In genomic region chr4:142566243-142566642, GRCh38 we compare ENCODE assay signal across 16 cellular contexts.
DNase-seq lines count a peak whose midpoint lies in the region; ATAC-seq and TF ChIP-seq lines count a peak whose summit lies in the region.
"Had no signal": no experiment of that assay in that cellular context is flagged by ENCODE, and none has a peak within 500 bp of the region (broad histone marks: within the 10 kb centered on the region; RNA-seq: fewer than 3 reads in every experiment).

No MANE protein-coding gene starts in this region.

- H4K20me1 ChIP-seq in hepatocyte (ENCODE audit: insufficient read depth, poor library complexity, severe bottlenecking): no peaks in the 10 kb centered on the region

- DNase-seq in activated T-cell treated with anti-CD3 and anti-CD28 coated beads, Interleukin-2, amount 50 U/mL, for 4 hours: no peak
- no peak for DNase-seq in activated T-cell treated with anti-CD3 and anti-CD28 coated beads, Interleukin-2, amount 50 U/mL, for 1 hour
- DNase-seq in activated naive CD4-positive, alpha-beta T cell treated with anti-CD3 and anti-CD28 coated beads, Interleukin-2, amount 50 U/mL, for 72 hours (ENCODE audit: low spot score in 2 of 2): no peak
- DNase-seq in hepatocyte (ENCODE audit: low spot score) (no peak), tibial nerve (ENCODE audit: low spot score in 2 of 2) (no peak), GM13977 (ENCODE audit: low spot score) (no peak), CD1c-positive myeloid dendritic cell (ENCODE audit: extremely low spot score) (no peak), NCI-H446 treated with DMSO at 0.1 percent for 48 hours (lab: John Stamatoyannopoulos, UW) (no peak)
- DNase-seq: activated CD4-positive, alpha-beta T cell treated with anti-CD3 and anti-CD28 coated beads for 48 hours; DMS 273 treated with DMSO at 0.1 percent for 48 hours; NCI-H187 treated with DMSO at 0.1 percent for 48 hours; NCI-H526; RPMI8226 had no signal

- H3K9me3 Mint-ChIP-seq in activated T-cell treated with anti-CD3 and anti-CD28 coated beads, Interleukin-2, amount 50 U/mL, for 4 hours: no peaks in the 10 kb centered on the region
- peaks cover 7 to 8% of the 10 kb centered on the region in 2 donors for H3K9me3 Mint-ChIP-seq in activated naive CD4-positive, alpha-beta T cell treated with anti-CD3 and anti-CD28 coated beads, Interleukin-2, amount 50 U/mL, for 72 hours
- H3K9me3 Mint-ChIP-seq: dendritic cell treated with granulocyte-macrophage colony-stimulating factor and Interleukin-4, amounts not matched to agents 40 ng/mL and 50 ng/mL, for 4 days had no signal

- peak overlapping the region; percentile 97 to 98 for H3K27ac Mint-ChIP-seq in activated naive CD4-positive, alpha-beta T cell treated with anti-CD3 and anti-CD28 coated beads, Interleukin-2, amount 50 U/mL, for 72 hours
- H3K27ac Mint-ChIP-seq: dendritic cell treated with granulocyte-macrophage colony-stimulating factor and Interleukin-4, amounts not matched to agents 40 ng/mL and 50 ng/mL, for 4 days had no signal

- H3K27me3 ChIP-seq in hepatocyte (no peaks in the 10 kb centered on the region), tibial nerve (no peaks in the 10 kb centered on the region)
- H3K27me3 ChIP-seq: neutrophil had no signal

- H3K9me2 ChIP-seq in hepatocyte (replicated peaks; ENCODE audit: insufficient read depth): no peaks in the 10 kb centered on the region

- in situ Hi-C loops in GM13977 (cut with MboI; ENCODE audit: low pct_unique_long_range_greater_than_20kb, low sequenced_read_pairs, unreplicated experiment): no loop called here

- no peak for TF ChIP-seq EP300 in tibial nerve (IDR thresholded peaks at IDR 0.05)

- H3K4me3 ChIP-seq in hepatocyte: no peak overlapping the region
- H3K4me3 ChIP-seq in tibial nerve: peak overlapping the region in 2 of 4 donors; percentile 7 to 26
- H3K4me3 ChIP-seq: HAP-1 had no signal

- no peaks in the 10 kb centered on the region for H3K79me2 ChIP-seq in hepatocyte

- no peak for ATAC-seq in activated T-cell treated with anti-CD3 and anti-CD28 coated beads, Interleukin-2, amount 50 U/mL, for 4 hours
- ATAC-seq in activated naive CD4-positive, alpha-beta T cell treated with anti-CD3 and anti-CD28 coated beads, Interleukin-2, amount 50 U/mL, for 72 hours: no peak

- H3K4me1 ChIP-seq in hepatocyte (ENCODE audit: insufficient read depth) (no peaks in the 10 kb centered on the region), tibial nerve (peaks cover 0 to 8% (median 2%) of the 10 kb centered on the region in 4 donors)
- H3K4me1 ChIP-seq: HAP-1 had no signal

- H3K27me3 Mint-ChIP-seq in activated T-cell treated with anti-CD3 and anti-CD28 coated beads, Interleukin-2, amount 50 U/mL, for 4 hours (ENCODE audit: low read depth): no peaks in the 10 kb centered on the region
- H3K27me3 Mint-ChIP-seq: dendritic cell treated with granulocyte-macrophage colony-stimulating factor and Interleukin-4, amounts not matched to agents 40 ng/mL and 50 ng/mL, for 4 days had no signal

- no peak for TF ChIP-seq CTCF in hepatocyte (IDR thresholded peaks at IDR 0.05; ENCODE audit: poor library complexity)
- TF ChIP-seq CTCF in tibial nerve (IDR thresholded peaks at IDR 0.05): no peak
- no peak for TF ChIP-seq CTCF in GM13977 (IDR thresholded peaks at IDR 0.05; ENCODE audit: extremely low read depth, insufficient read depth, missing control alignments)

- H3K9me3 ChIP-seq in hepatocyte (ENCODE audit: low read depth) (no peaks in the 10 kb centered on the region), tibial nerve (no peaks in the 10 kb centered on the region)
- H3K9me3 ChIP-seq: HAP-1, neutrophil had no signal

- H2AFZ ChIP-seq in hepatocyte: no peak overlapping the region

- peak overlapping the region; percentile 96 for H3K4me3 Mint-ChIP-seq in activated T-cell treated with anti-CD3 and anti-CD28 coated beads, Interleukin-2, amount 50 U/mL, for 4 hours
- H3K4me3 Mint-ChIP-seq: dendritic cell treated with granulocyte-macrophage colony-stimulating factor and Interleukin-4, amounts not matched to agents 40 ng/mL and 50 ng/mL, for 4 days had no signal

- no peak overlapping the region for H3K4me2 ChIP-seq in hepatocyte

- H3K36me3 Mint-ChIP-seq in activated T-cell treated with anti-CD3 and anti-CD28 coated beads, Interleukin-2, amount 50 U/mL, for 4 hours (ENCODE audit: insufficient read depth): peaks cover 14% of the 10 kb centered on the region
- peaks cover 36 to 37% of the 10 kb centered on the region in 2 donors for H3K36me3 Mint-ChIP-seq in activated naive CD4-positive, alpha-beta T cell treated with anti-CD3 and anti-CD28 coated beads, Interleukin-2, amount 50 U/mL, for 72 hours

- peaks cover 55% of the 10 kb centered on the region for H3K4me1 Mint-ChIP-seq in activated T-cell treated with anti-CD3 and anti-CD28 coated beads, Interleukin-2, amount 50 U/mL, for 4 hours (ENCODE audit: low read depth)

- H3K36me3 ChIP-seq in hepatocyte (replicated peaks; ENCODE audit: insufficient read depth, low read depth) (no peaks in the 10 kb centered on the region), tibial nerve (no peaks in the 10 kb centered on the region)
- H3K36me3 ChIP-seq: HAP-1, neutrophil had no signal

- H3K27ac ChIP-seq in hepatocyte (peak overlapping the region; percentile 84), tibial nerve (peak overlapping the region in 3 of 4 donors; percentile 58 to 69 (median 61))
- H3K27ac ChIP-seq: neutrophil had no signal

- TF ChIP-seq POLR2A in tibial nerve (IDR thresholded peaks at IDR 0.05): no peak
